In genomic region chr5:141940695-141941271, GRCh38 we compare ENCODE assay signal across 11 cellular contexts. TPM values are rescaled to one million over a fixed set of nuclear protein-coding genes. Genes with fewer than 3 reads are reported as not detected.
DNase-seq lines count a peak whose midpoint lies in the region; ATAC-seq and TF ChIP-seq lines count a peak whose summit lies in the region.
"Had no signal": no experiment of that assay in that cellular context is flagged by ENCODE, and none has a peak within 500 bp of the region (broad histone marks: within the 10 kb centered on the region; RNA-seq: fewer than 3 reads in every experiment).

No MANE protein-coding gene starts in this region.

- H3K27me3 ChIP-seq in upper lobe of left lung, result no peaks in the 10 kb centered on the region

- CTCF ChIA-PET in Calu3 (lab: Charles Lee), result interaction anchor here (0.9 to 1.6 kb wide), 3 partner anchors 11 to 20 kb away, joined by 3 to 4 read pairs (median 4); no protein-coding TSS in a partner anchor

- POLR2A ChIA-PET in activated naive CD8-positive, alpha-beta T cell treated with anti-CD3 and anti-CD28 coated beads, Interleukin-2, amount 10 ng/mL, durations not matched to agents 7 days and 5 days (lab: Charles Lee), result interaction anchor here (1.3 kb wide), 1 partner anchor 17 kb away, joined by 3 read pairs; the partner anchor contains the start of gene PCDH12

- peaks cover 13 to 27% (median 26%) of the 10 kb centered on the region in 4 donors for H3K4me1 ChIP-seq in upper lobe of left lung

- no peak for ATAC-seq in activated T-cell treated with anti-CD3 and anti-CD28 coated beads, Interleukin-2, amount 50 U/mL, for 72 hours (replicated peaks in 1 of 2)
- ATAC-seq in activated naive CD8-positive, alpha-beta T cell treated with anti-CD3 and anti-CD28 coated beads, Interleukin-2, amount 10 ng/mL, durations not matched to agents 7 days and 5 days (ENCODE audit: low read depth), result no peak
- ATAC-seq in upper lobe of left lung (ENCODE audit: low FRiP score in 2 of 2), result peak; percentile 42 to 52

- H3K27me3 Mint-ChIP-seq in activated T-cell treated with anti-CD3 and anti-CD28 coated beads, Interleukin-2, amount 50 U/mL, for 24 hours, result no peaks in the 10 kb centered on the region
- H3K27me3 Mint-ChIP-seq in activated T-cell treated with anti-CD3 and anti-CD28 coated beads, Interleukin-2, amount 50 U/mL, for 72 hours (ENCODE audit: low read depth), result no peaks in the 10 kb centered on the region
- peaks cover 2% of the 10 kb centered on the region for H3K27me3 Mint-ChIP-seq in activated naive CD8-positive, alpha-beta T cell treated with anti-CD3 and anti-CD28 coated beads, Interleukin-2, amount 10 ng/mL, durations not matched to agents 7 days and 5 days
- H3K27me3 Mint-ChIP-seq in immature natural killer cell (ENCODE audit: low read depth in 3 of 3) (no peaks in the 10 kb centered on the region), Calu3 (ENCODE audit: unreplicated experiment) (no peaks in the 10 kb centered on the region)

- H3K4me3 Mint-ChIP-seq in activated T-cell treated with anti-CD3 and anti-CD28 coated beads, Interleukin-2, amount 50 U/mL, for 24 hours, result no peak overlapping the region
- no peak overlapping the region for H3K4me3 Mint-ChIP-seq in activated T-cell treated with anti-CD3 and anti-CD28 coated beads, Interleukin-2, amount 50 U/mL, for 72 hours
- H3K4me3 Mint-ChIP-seq in activated naive CD8-positive, alpha-beta T cell treated with anti-CD3 and anti-CD28 coated beads, Interleukin-2, amount 10 ng/mL, durations not matched to agents 7 days and 5 days, result no peak overlapping the region
- H3K4me3 Mint-ChIP-seq in immature natural killer cell (peak overlapping the region in 1 of 5 donors; percentile 46), Calu3 (ENCODE audit: low read depth, unreplicated experiment) (no peak overlapping the region)

- H3K9me3 ChIP-seq in upper lobe of left lung, result no peaks in the 10 kb centered on the region

- 36 to 37% methylated on average over 6 of the region's 6 CpGs for WGBS in upper lobe of left lung, 2 donors

- peak overlapping the region; percentile 59 to 85 (median 66) for H3K27ac ChIP-seq in upper lobe of left lung
- H3K27ac ChIP-seq: C4-2B had no signal

- intact Hi-C loops in Calu3 (cut with micrococcal nuclease; ENCODE audit: unreplicated experiment), result no loop called here

- no TSS peak for BruUV-seq in Calu3 (replicated peaks; lab: Mats Ljungman, UMichigan)

- TF ChIP-seq CTCF in upper lobe of left lung (IDR thresholded peaks at IDR 0.05) (peak in 2 of 6 experiments; percentile 17 to 21), Calu3 (IDR thresholded peaks at IDR 0.05; ENCODE audit: unreplicated experiment) (no peak)

- peaks cover 51% of the 10 kb centered on the region for H3K36me3 Mint-ChIP-seq in activated T-cell treated with anti-CD3 and anti-CD28 coated beads, Interleukin-2, amount 50 U/mL, for 24 hours (ENCODE audit: low read depth)
- peaks cover 0 to 4% of the 10 kb centered on the region in 2 donors for H3K36me3 Mint-ChIP-seq in activated T-cell treated with anti-CD3 and anti-CD28 coated beads, Interleukin-2, amount 50 U/mL, for 72 hours (ENCODE audit: insufficient read depth in 2 of 2)
- H3K36me3 Mint-ChIP-seq in activated naive CD8-positive, alpha-beta T cell treated with anti-CD3 and anti-CD28 coated beads, Interleukin-2, amount 10 ng/mL, durations not matched to agents 7 days and 5 days, result peaks cover 5% of the 10 kb centered on the region
- H3K36me3 Mint-ChIP-seq in immature natural killer cell (peaks cover 3 to 14% (median 4%) of the 10 kb centered on the region in 3 donors), Calu3 (ENCODE audit: insufficient read depth, unreplicated experiment) (no peaks in the 10 kb centered on the region)

- peak overlapping the region; percentile 59 for H3K27ac Mint-ChIP-seq in activated T-cell treated with anti-CD3 and anti-CD28 coated beads, Interleukin-2, amount 50 U/mL, for 24 hours
- H3K27ac Mint-ChIP-seq in activated T-cell treated with anti-CD3 and anti-CD28 coated beads, Interleukin-2, amount 50 U/mL, for 72 hours, result no peak overlapping the region
- peak overlapping the region; percentile 60 for H3K27ac Mint-ChIP-seq in activated naive CD8-positive, alpha-beta T cell treated with anti-CD3 and anti-CD28 coated beads, Interleukin-2, amount 10 ng/mL, durations not matched to agents 7 days and 5 days
- peak overlapping the region; percentile 74 to 87 (median 84) for H3K27ac Mint-ChIP-seq in immature natural killer cell
- no peak overlapping the region for H3K27ac Mint-ChIP-seq in Calu3 (ENCODE audit: unreplicated experiment)

- no peaks in the 10 kb centered on the region for H3K9me3 Mint-ChIP-seq in activated T-cell treated with anti-CD3 and anti-CD28 coated beads, Interleukin-2, amount 50 U/mL, for 24 hours
- no peaks in the 10 kb centered on the region for H3K9me3 Mint-ChIP-seq in activated T-cell treated with anti-CD3 and anti-CD28 coated beads, Interleukin-2, amount 50 U/mL, for 72 hours
- no peaks in the 10 kb centered on the region for H3K9me3 Mint-ChIP-seq in activated naive CD8-positive, alpha-beta T cell treated with anti-CD3 and anti-CD28 coated beads, Interleukin-2, amount 10 ng/mL, durations not matched to agents 7 days and 5 days
- no peaks in the 10 kb centered on the region for H3K9me3 Mint-ChIP-seq in immature natural killer cell
- no peaks in the 10 kb centered on the region for H3K9me3 Mint-ChIP-seq in Calu3 (ENCODE audit: low read depth, unreplicated experiment)

- no peak for TF ChIP-seq EP300 in upper lobe of left lung (IDR thresholded peaks at IDR 0.05)

- DNase-seq in activated T-cell treated with anti-CD3 and anti-CD28 coated beads, Interleukin-2, amount 50 U/mL, for 24 hours, result no peak
- no peak for DNase-seq in activated T-cell treated with anti-CD3 and anti-CD28 coated beads, Interleukin-2, amount 50 U/mL, for 72 hours
- DNase-seq in activated naive CD8-positive, alpha-beta T cell treated with anti-CD3 and anti-CD28 coated beads, Interleukin-2, amount 10 ng/mL, durations not matched to agents 7 days and 5 days, result no peak
- DNase-seq in immature natural killer cell (no peak), upper lobe of left lung (no peak), NCI-H1092 (lab: John Stamatoyannopoulos, UW) (no peak), Calu3 (no peak)
- no peak for DNase-seq in stimulated activated naive CD4-positive, alpha-beta T cell (lab: John Stamatoyannopoulos, UW)
- DNase-seq: activated CD4-positive, CD25-positive, alpha-beta regulatory T cell; KBM-7 had no signal

- H3K4me1 Mint-ChIP-seq in activated T-cell treated with anti-CD3 and anti-CD28 coated beads, Interleukin-2, amount 50 U/mL, for 24 hours (ENCODE audit: low read depth), result peaks cover 9% of the 10 kb centered on the region
- H3K4me1 Mint-ChIP-seq in activated T-cell treated with anti-CD3 and anti-CD28 coated beads, Interleukin-2, amount 50 U/mL, for 72 hours (ENCODE audit: low read depth), result no peaks in the 10 kb centered on the region
- H3K4me1 Mint-ChIP-seq in activated naive CD8-positive, alpha-beta T cell treated with anti-CD3 and anti-CD28 coated beads, Interleukin-2, amount 10 ng/mL, durations not matched to agents 7 days and 5 days, result peaks cover 7% of the 10 kb centered on the region
- peaks cover 28 to 41% of the 10 kb centered on the region in 2 donors for H3K4me1 Mint-ChIP-seq in immature natural killer cell
- no peaks in the 10 kb centered on the region for H3K4me1 Mint-ChIP-seq in Calu3 (ENCODE audit: low read depth, unreplicated experiment)

- H3K4me3 ChIP-seq in upper lobe of left lung, result no peak overlapping the region

- H3K36me3 ChIP-seq in upper lobe of left lung, result peaks cover 10 to 52% (median 35%) of the 10 kb centered on the region in 4 donors

- TF ChIP-seq POLR2A in upper lobe of left lung (IDR thresholded peaks at IDR 0.05), result no peak

RNA-seq across cellular contexts. Expression of gene DELE1, which starts 17.1 kb away (rescaled TPM):
- 10 to 100 TPM; 48.6 to 52.2 TPM for total RNA-seq in activated T-cell treated with anti-CD3 and anti-CD28 coated beads, Interleukin-2, amount 50 U/mL, for 72 hours
- 10 to 100 TPM; 71.2 to 73.1 TPM for total RNA-seq in activated naive CD8-positive, alpha-beta T cell treated with anti-CD3 and anti-CD28 coated beads, Interleukin-2, amount 10 ng/mL, durations not matched to agents 7 days and 5 days
- polyA plus RNA-seq in immature natural killer cell, result 10 to 100 TPM; 38.2 to 47.1 (median 44.7) TPM
- 100 to 1,000 TPM in 1 of 6 donors, 10 to 100 TPM in 5; 59.4 to 151 (median 87.5) TPM for total RNA-seq in upper lobe of left lung
- 78.0 and 78.5 TPM in 2 replicates for total RNA-seq in Calu3 (2022)

RNA-seq across cellular contexts. Expression of gene PCDH12, which starts 17.2 kb away (rescaled TPM):
- total RNA-seq in activated T-cell treated with anti-CD3 and anti-CD28 coated beads, Interleukin-2, amount 50 U/mL, for 72 hours, result under 1 TPM; 0.31 to 0.58 TPM
- total RNA-seq in activated naive CD8-positive, alpha-beta T cell treated with anti-CD3 and anti-CD28 coated beads, Interleukin-2, amount 10 ng/mL, durations not matched to agents 7 days and 5 days, result under 1 TPM; 0.09 to 0.14 TPM
- under 1 TPM in 2 of 3 donors, not detected in 1; 0.17 to 0.18 TPM for polyA plus RNA-seq in immature natural killer cell
- total RNA-seq in upper lobe of left lung (10 to 100 TPM in 3 of 6 donors, 1 to 10 TPM in 3; 2.1 to 26.0 (median 10.7) TPM), Calu3 (2022) (not detected in 2 replicates)

RNA-seq across cellular contexts. Expression of gene RNF14, which starts 28.1 kb away (rescaled TPM):
- 10 to 100 TPM; 38.6 to 40.4 TPM for total RNA-seq in activated T-cell treated with anti-CD3 and anti-CD28 coated beads, Interleukin-2, amount 50 U/mL, for 72 hours
- 10 to 100 TPM; 29.0 to 33.9 TPM for total RNA-seq in activated naive CD8-positive, alpha-beta T cell treated with anti-CD3 and anti-CD28 coated beads, Interleukin-2, amount 10 ng/mL, durations not matched to agents 7 days and 5 days
- polyA plus RNA-seq in immature natural killer cell, result 10 to 100 TPM; 58.9 to 86.6 (median 70.9) TPM
- total RNA-seq in upper lobe of left lung, result 10 to 100 TPM; 20.3 to 54.6 (median 44.3) TPM
- 32.2 and 43.3 TPM in 2 replicates for total RNA-seq in Calu3 (2022)

Comparison
In these comparisons a context has a peak if more than half of its experiments do, and no peak if none do; other contexts are left out.
1. H3K27ac Mint-ChIP-seq: peak in activated T-cell treated with anti-CD3 and anti-CD28 coated beads, Interleukin-2, amount 50 U/mL, for 24 hours (single experiment), activated naive CD8-positive, alpha-beta T cell treated with anti-CD3 and anti-CD28 coated beads, Interleukin-2, amount 10 ng/mL, durations not matched to agents 7 days and 5 days (single experiment) and immature natural killer cell (6 of 6); none in activated T-cell treated with anti-CD3 and anti-CD28 coated beads, Interleukin-2, amount 50 U/mL, for 72 hours (single experiment) and Calu3 (single experiment).
2. ATAC-seq: peak in upper lobe of left lung (2 of 2); none in activated T-cell treated with anti-CD3 and anti-CD28 coated beads, Interleukin-2, amount 50 U/mL, for 72 hours (0 of 2) and activated naive CD8-positive, alpha-beta T cell treated with anti-CD3 and anti-CD28 coated beads, Interleukin-2, amount 10 ng/mL, durations not matched to agents 7 days and 5 days (single experiment).